Comparison of ENCODE assay signal across 8 cellular contexts in the genomic region with DNA sequence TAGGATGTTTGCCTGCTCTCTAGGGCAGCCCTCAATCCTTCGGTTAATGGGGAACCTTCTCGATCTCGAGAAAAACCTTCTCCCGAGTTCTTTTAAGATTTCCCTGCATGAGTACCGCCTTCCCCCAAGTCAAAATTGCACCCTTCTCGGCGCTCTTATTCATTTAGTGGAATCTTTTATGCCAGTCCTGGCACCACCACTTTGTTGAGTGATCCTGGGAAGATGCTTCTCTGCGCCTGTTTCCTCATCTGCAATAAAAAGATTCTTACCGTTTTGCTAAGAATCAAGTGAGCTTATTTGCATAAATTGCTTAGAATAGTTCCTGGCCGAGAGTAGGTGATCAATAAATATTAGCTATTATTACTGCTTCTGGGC. TPM values are rescaled to one million over a fixed set of nuclear protein-coding genes. Genes with fewer than 3 reads are reported as not detected.
DNase-seq lines count a peak whose midpoint lies in the region; ATAC-seq and TF ChIP-seq lines count a peak whose summit lies in the region.

No MANE protein-coding gene starts in this region.

- peak overlapping the region; percentile 54; the same call in 1 of the 2 replicates for H3K27ac ChIP-seq in HUES6 (ENCODE audit: low read depth, low read length)
- peak overlapping the region; percentile 79 for H3K27ac ChIP-seq in mammary epithelial cell (ENCODE audit: insufficient read depth, low read depth, low read length)
- H3K27ac ChIP-seq in muscle layer of colon (ENCODE audit: low read depth, low read length): peak overlapping the region; percentile 79

- H3K4me3 ChIP-seq in AG04449 (ENCODE audit: low read depth, low read length) (peak overlapping the region; percentile 98), HUES6 (ENCODE audit: low read depth, low read length) (peak overlapping the region; percentile 88), mammary epithelial cell (replicated peaks in 1 of 3; ENCODE audit: insufficient read depth in 1 of 3, low read depth in 2 of 3, low read length in 3 of 3) (peak overlapping the region; percentile 66 to 85 (median 76)), muscle layer of colon (ENCODE audit: low read depth in 1 of 2, low read length in 2 of 2) (peak overlapping the region; percentile 79 to 98)

- POLR2A ChIA-PET in AG04449 (lab: Yijun Ruan, JAX): interaction anchor here (1.2 kb wide), 1 partner anchor 100 kb away, joined by 3 read pairs; no protein-coding TSS in a partner anchor

- TF ChIP-seq CTCF in AG04449 (IDR thresholded peaks at IDR 0.05; ENCODE audit: insufficient read depth, low read length, missing control alignments) (no peak), mammary epithelial cell (conservative IDR thresholded peaks at IDR 0.05 in 1 of 2, IDR thresholded peaks at IDR 0.05 in 1 of 2; ENCODE audit: extremely low read depth in 1 of 2, insufficient read depth in 1 of 2, low read depth in 1 of 2, low read length in 2 of 2) (no peak)

- ATAC-seq in HG03175 (IDR thresholded peaks at IDR 0.05; ENCODE audit: unreplicated experiment) (no peak), GM19023 (IDR thresholded peaks at IDR 0.05; ENCODE audit: unreplicated experiment) (no peak), HG03432 (IDR thresholded peaks at IDR 0.05; ENCODE audit: unreplicated experiment) (no peak)

- H3K4me1 ChIP-seq in HUES6 (ENCODE audit: control insufficient read depth, insufficient read depth, low read length) (0 out of 2 replicates have a peak, but pooled peaks cover 6% of the 10 kb centered on the region), mammary epithelial cell (ENCODE audit: insufficient read depth, low read length) (peaks cover 38% of the 10 kb centered on the region), muscle layer of colon (ENCODE audit: insufficient read depth, low read length) (peaks cover 26% of the 10 kb centered on the region)

- 4% methylated on average over 10 of the region's 10 CpGs for WGBS in mammary epithelial cell (ENCODE audit: low coverage, missing lambda C conversion rate)

- no peaks in the 10 kb centered on the region for H4K20me1 ChIP-seq in mammary epithelial cell (ENCODE audit: insufficient read depth, low read length)

- in situ Hi-C loops in mammary epithelial cell (cut with MboI; ENCODE audit: low sequenced_read_pairs in 2 of 2): loop anchor here in 1 of 2 donors (5.0 kb wide), 1 partner anchor 284 kb away; no protein-coding TSS in a partner anchor

- H3K9ac ChIP-seq in HUES6 (ENCODE audit: low read length): peak overlapping the region; percentile 88
- H3K9ac ChIP-seq in mammary epithelial cell (ENCODE audit: insufficient read depth, low read length): peak overlapping the region; percentile 90
- H3K9ac ChIP-seq in muscle layer of colon (ENCODE audit: low read length): peak overlapping the region; percentile 71

- peak overlapping the region; percentile 84 for H3K4me2 ChIP-seq in mammary epithelial cell (ENCODE audit: insufficient read depth, low read depth, low read length)

- H3K79me2 ChIP-seq in mammary epithelial cell (ENCODE audit: insufficient read depth, low read length): peaks cover 63% of the 10 kb centered on the region

- CTCF ChIA-PET in AG04449 (lab: Yijun Ruan, JAX): interaction anchor here (1.0 to 8.1 kb wide), 4 partner anchors 16 to 285 kb away, joined by 3 to 68 read pairs (median 4); no protein-coding TSS in a partner anchor
- CTCF ChIA-PET in mammary epithelial cell (lab: Charles Lee; ENCODE audit: low non-redundant PET): no interaction called here

- H3K9me3 ChIP-seq in HUES6 (ENCODE audit: control insufficient read depth, insufficient read depth, low read depth, low read length) (no peaks in the 10 kb centered on the region), mammary epithelial cell (replicated peaks; ENCODE audit: insufficient read depth, low read length) (no peaks in the 10 kb centered on the region), muscle layer of colon (ENCODE audit: low read length) (no peaks in the 10 kb centered on the region)

- no peaks in the 10 kb centered on the region for H3K27me3 ChIP-seq in HUES6 (ENCODE audit: control insufficient read depth, insufficient read depth, low read length)
- no peaks in the 10 kb centered on the region for H3K27me3 ChIP-seq in mammary epithelial cell (ENCODE audit: insufficient read depth, low read length)
- no peaks in the 10 kb centered on the region for H3K27me3 ChIP-seq in muscle layer of colon (ENCODE audit: control insufficient read depth in 1 of 2, insufficient read depth in 2 of 2, low read length in 2 of 2)

- BruUV-seq in mammary epithelial cell (replicated peaks; lab: Mats Ljungman, UMichigan): no TSS peak

- DNase-seq in AG04449 (ENCODE audit: low read depth, low spot score): no peak
- no peak for DNase-seq in mammary epithelial cell
- DNase-seq in NCI-H1092 (lab: John Stamatoyannopoulos, UW): no peak

- H3K36me3 ChIP-seq in HUES6 (ENCODE audit: control insufficient read depth, insufficient read depth, low read length) (no peaks in the 10 kb centered on the region), mammary epithelial cell (ENCODE audit: insufficient read depth, low read length) (no peaks in the 10 kb centered on the region), muscle layer of colon (ENCODE audit: insufficient read depth, low read length) (no peaks in the 10 kb centered on the region)

- intact Hi-C loops in mammary epithelial cell (cut with micrococcal nuclease): no loop called here

- H2AFZ ChIP-seq in mammary epithelial cell (ENCODE audit: low read depth, low read length): peak overlapping the region; percentile 87

- dilution Hi-C loops in mammary epithelial cell (cut with HindIII; ENCODE audit: low sequenced_read_pairs): no loop called here

RNA-seq across cellular contexts. Expression of a gene that starts 0.7 kb away (rescaled TPM):
- 100 to 1,000 TPM; 177 to 218 TPM for total RNA-seq in mammary epithelial cell
- polyA plus RNA-seq in mammary epithelial cell: 249 TPM
- polyA minus RNA-seq in mammary epithelial cell: 373 TPM

RNA-seq across cellular contexts. Expression of a gene that starts 48.1 kb away (rescaled TPM):
- 100 to 1,000 TPM; 196 to 228 TPM for total RNA-seq in mammary epithelial cell
- 547 TPM for polyA plus RNA-seq in mammary epithelial cell
- 215 TPM for polyA minus RNA-seq in mammary epithelial cell

RNA-seq across cellular contexts. Expression of a gene that starts 53.8 kb away (rescaled TPM):
- 1 to 10 TPM in 1 of 2 donors, under 1 TPM in 1; under 0.01 to 3.4 TPM for total RNA-seq in mammary epithelial cell
- polyA plus RNA-seq in mammary epithelial cell: 3.7 TPM
- not detected for polyA minus RNA-seq in mammary epithelial cell
